35 cellular contexts compared by ENCODE assay signal in genomic region chr5:38471709-38472108, GRCh38.
"Had no signal": no experiment of that assay in that cellular context is flagged by ENCODE, and none has a peak within 500 bp of the region (broad histone marks: within the 10 kb centered on the region; RNA-seq: fewer than 3 reads in every experiment).

No MANE protein-coding gene starts in this region.

- H3K36me3 Mint-ChIP-seq: activated CD4-positive, alpha-beta memory T cell treated with anti-CD3 and anti-CD28 coated beads for 36 hours; activated CD8-positive, alpha-beta memory T cell treated with anti-CD3 and anti-CD28 coated beads, Interleukin-2, amount 10 ng/mL, durations not matched to agents 7 days and 5 days; activated naive CD4-positive, alpha-beta T cell treated with anti-CD3 and anti-CD28 coated beads, Interleukin-2, amount 50 U/mL, for 24 hours; activated naive CD8-positive, alpha-beta T cell treated with anti-CD3 and anti-CD28 coated beads for 36 hours had no signal

- ATAC-seq: activated CD4-positive, alpha-beta T cell treated with anti-CD3 and anti-CD28 coated beads for 36 hours; activated CD8-positive, alpha-beta memory T cell treated with anti-CD3 and anti-CD28 coated beads, Interleukin-2, amount 10 ng/mL, durations not matched to agents 7 days and 5 days; activated CD8-positive, alpha-beta T cell treated with anti-CD3 and anti-CD28 coated beads, Interleukin-2, amount 10 ng/mL, durations not matched to agents 7 days and 5 days; activated naive CD8-positive, alpha-beta T cell treated with anti-CD3 and anti-CD28 coated beads, Interleukin-2, amount 50 U/mL, for 24 hours; body of pancreas; effector memory CD8-positive, alpha-beta T cell; heart left ventricle had no signal

- FAIRE-seq: colon, endometrium, endothelial cell of umbilical vein, frontal cortex had no signal

- H3K4me3 Mint-ChIP-seq: activated CD4-positive, alpha-beta memory T cell treated with anti-CD3 and anti-CD28 coated beads for 36 hours; activated CD4-positive, alpha-beta T cell treated with anti-CD3 and anti-CD28 coated beads for 36 hours; activated CD4-positive, alpha-beta T cell treated with anti-CD3 and anti-CD28 coated beads, Interleukin-2, amount 10 ng/mL, durations not matched to agents 24 days and 14 days; activated CD8-positive, alpha-beta memory T cell treated with anti-CD3 and anti-CD28 coated beads, Interleukin-2, amount 10 ng/mL, durations not matched to agents 7 days and 5 days; activated CD8-positive, alpha-beta T cell treated with anti-CD3 and anti-CD28 coated beads, Interleukin-2, amount 10 ng/mL, durations not matched to agents 7 days and 5 days; activated naive CD4-positive, alpha-beta T cell treated with anti-CD3 and anti-CD28 coated beads for 36 hours; activated naive CD4-positive, alpha-beta T cell treated with anti-CD3 and anti-CD28 coated beads, Interleukin-2, amount 50 U/mL, for 24 hours; activated naive CD8-positive, alpha-beta T cell treated with anti-CD3 and anti-CD28 coated beads for 36 hours; activated naive CD8-positive, alpha-beta T cell treated with anti-CD3 and anti-CD28 coated beads, Interleukin-2, amount 50 U/mL, for 24 hours; activated T-helper 1 cell treated with anti-CD3 and anti-CD28 coated beads, Interleukin-12 subunit alpha, Interleukin-12 subunit beta, Interleukin-2, Interleukin-4 antibody, amounts not matched to agents 30 ng/mL and 10 ng/mL and 1 ng/mL, durations not matched to agents 14 hours and 24 hours and 36 hours; effector memory CD8-positive, alpha-beta T cell had no signal

- H3K27ac Mint-ChIP-seq: activated CD4-positive, alpha-beta memory T cell treated with anti-CD3 and anti-CD28 coated beads for 36 hours; activated CD4-positive, alpha-beta T cell treated with anti-CD3 and anti-CD28 coated beads for 36 hours; activated CD4-positive, alpha-beta T cell treated with anti-CD3 and anti-CD28 coated beads, Interleukin-2, amount 10 ng/mL, durations not matched to agents 24 days and 14 days; activated CD8-positive, alpha-beta memory T cell treated with anti-CD3 and anti-CD28 coated beads, Interleukin-2, amount 10 ng/mL, durations not matched to agents 7 days and 5 days; activated CD8-positive, alpha-beta T cell treated with anti-CD3 and anti-CD28 coated beads, Interleukin-2, amount 10 ng/mL, durations not matched to agents 7 days and 5 days; activated naive CD4-positive, alpha-beta T cell treated with anti-CD3 and anti-CD28 coated beads for 36 hours; activated naive CD4-positive, alpha-beta T cell treated with anti-CD3 and anti-CD28 coated beads, Interleukin-2, amount 50 U/mL, for 24 hours; activated naive CD8-positive, alpha-beta T cell treated with anti-CD3 and anti-CD28 coated beads for 36 hours; activated naive CD8-positive, alpha-beta T cell treated with anti-CD3 and anti-CD28 coated beads, Interleukin-2, amount 50 U/mL, for 24 hours; activated T-helper 1 cell treated with anti-CD3 and anti-CD28 coated beads, Interleukin-12 subunit alpha, Interleukin-12 subunit beta, Interleukin-2, Interleukin-4 antibody, amounts not matched to agents 30 ng/mL and 10 ng/mL and 1 ng/mL, durations not matched to agents 14 hours and 24 hours and 36 hours; activated T-helper 2 cell treated with anti-CD3 and anti-CD28 coated beads, Interferon-gamma antibody, Interleukin-2, Interleukin-4, amounts not matched to agents 10 μg/mL and 5 μg/mL and 100 μg/mL, durations not matched to agents 14 hours and 24 hours and 36 hours; effector memory CD8-positive, alpha-beta T cell had no signal

- H3K4me1 Mint-ChIP-seq: activated CD4-positive, alpha-beta T cell treated with anti-CD3 and anti-CD28 coated beads for 36 hours; activated CD4-positive, alpha-beta T cell treated with anti-CD3 and anti-CD28 coated beads, Interleukin-2, amount 10 ng/mL, durations not matched to agents 24 days and 14 days; activated CD8-positive, alpha-beta memory T cell treated with anti-CD3 and anti-CD28 coated beads, Interleukin-2, amount 10 ng/mL, durations not matched to agents 7 days and 5 days; activated naive CD4-positive, alpha-beta T cell treated with anti-CD3 and anti-CD28 coated beads, Interleukin-2, amount 50 U/mL, for 24 hours; activated naive CD8-positive, alpha-beta T cell treated with anti-CD3 and anti-CD28 coated beads for 36 hours; activated naive CD8-positive, alpha-beta T cell treated with anti-CD3 and anti-CD28 coated beads, Interleukin-2, amount 50 U/mL, for 24 hours had no signal

- H3K27me3 ChIP-seq: adrenal gland, body of pancreas had no signal

- H3K9me3 ChIP-seq: adrenal gland, body of pancreas, heart left ventricle had no signal

- H3K36me3 ChIP-seq: adrenal gland had no signal

- H3K4me3 ChIP-seq: adrenal gland, body of pancreas, heart left ventricle had no signal

- H3K27ac ChIP-seq: body of pancreas, epithelial cell of prostate, heart left ventricle had no signal

- H3K9me3 Mint-ChIP-seq: activated CD4-positive, alpha-beta memory T cell treated with anti-CD3 and anti-CD28 coated beads for 36 hours; activated CD4-positive, alpha-beta T cell treated with anti-CD3 and anti-CD28 coated beads, Interleukin-2, amount 10 ng/mL, durations not matched to agents 24 days and 14 days; activated naive CD4-positive, alpha-beta T cell treated with anti-CD3 and anti-CD28 coated beads for 36 hours; activated naive CD4-positive, alpha-beta T cell treated with anti-CD3 and anti-CD28 coated beads, Interleukin-2, amount 50 U/mL, for 24 hours; activated naive CD8-positive, alpha-beta T cell treated with anti-CD3 and anti-CD28 coated beads for 36 hours; activated naive CD8-positive, alpha-beta T cell treated with anti-CD3 and anti-CD28 coated beads, Interleukin-2, amount 50 U/mL, for 24 hours; activated T-helper 1 cell treated with anti-CD3 and anti-CD28 coated beads, Interleukin-12 subunit alpha, Interleukin-12 subunit beta, Interleukin-2, Interleukin-4 antibody, amounts not matched to agents 30 ng/mL and 10 ng/mL and 1 ng/mL, durations not matched to agents 14 hours and 24 hours and 36 hours; activated T-helper 2 cell treated with anti-CD3 and anti-CD28 coated beads, Interferon-gamma antibody, Interleukin-2, Interleukin-4, amounts not matched to agents 10 μg/mL and 5 μg/mL and 100 μg/mL, durations not matched to agents 14 hours and 24 hours and 36 hours; effector memory CD8-positive, alpha-beta T cell had no signal

- DNase-seq: activated CD4-positive, alpha-beta memory T cell treated with anti-CD3 and anti-CD28 coated beads for 36 hours; activated CD4-positive, alpha-beta T cell treated with anti-CD3 and anti-CD28 coated beads for 36 hours; activated CD4-positive, alpha-beta T cell treated with anti-CD3 and anti-CD28 coated beads, Interleukin-2, amount 10 ng/mL, durations not matched to agents 24 days and 14 days; activated CD4-positive, CD25-positive, alpha-beta regulatory T cell; activated CD4-positive, CD25-positive, alpha-beta regulatory T cell treated with anti-CD3 and anti-CD28 coated beads, Interleukin-2, amount 50 U/mL, for 72 hours; activated CD8-positive, alpha-beta memory T cell treated with anti-CD3 and anti-CD28 coated beads, Interleukin-2, amount 10 ng/mL, durations not matched to agents 7 days and 5 days; activated CD8-positive, alpha-beta memory T cell treated with anti-CD3 and anti-CD28 coated beads, Interleukin-2, amount 50 U/mL, for 4 hours; activated CD8-positive, alpha-beta T cell treated with anti-CD3 and anti-CD28 coated beads, Interleukin-2, amount 10 ng/mL, durations not matched to agents 7 days and 5 days; activated effector memory CD4-positive, alpha-beta T cell treated with anti-CD3 and anti-CD28 coated beads, Interleukin-2, amount 50 U/mL, for 16 hours; activated naive CD4-positive, alpha-beta T cell treated with anti-CD3 and anti-CD28 coated beads for 36 hours; activated naive CD8-positive, alpha-beta T cell treated with anti-CD3 and anti-CD28 coated beads for 36 hours; activated naive CD8-positive, alpha-beta T cell treated with anti-CD3 and anti-CD28 coated beads, Interleukin-2, amount 50 U/mL, for 24 hours; activated T-cell treated with anti-CD3 and anti-CD28 coated beads, Interleukin-2, amount 50 U/mL, for 1 hour; activated T-cell treated with anti-CD3 and anti-CD28 coated beads, Interleukin-2, amount 50 U/mL, for 48 hours; adrenal gland; amygdala; aorta; body of pancreas; caudate nucleus; cortex of kidney; dermis blood vessel endothelial cell; effector CD4-positive, alpha-beta T cell; effector memory CD8-positive, alpha-beta T cell; foreskin fibroblast; glutamatergic neuron; heart left ventricle; T-helper 2 cell had no signal
